In the genomic region with DNA sequence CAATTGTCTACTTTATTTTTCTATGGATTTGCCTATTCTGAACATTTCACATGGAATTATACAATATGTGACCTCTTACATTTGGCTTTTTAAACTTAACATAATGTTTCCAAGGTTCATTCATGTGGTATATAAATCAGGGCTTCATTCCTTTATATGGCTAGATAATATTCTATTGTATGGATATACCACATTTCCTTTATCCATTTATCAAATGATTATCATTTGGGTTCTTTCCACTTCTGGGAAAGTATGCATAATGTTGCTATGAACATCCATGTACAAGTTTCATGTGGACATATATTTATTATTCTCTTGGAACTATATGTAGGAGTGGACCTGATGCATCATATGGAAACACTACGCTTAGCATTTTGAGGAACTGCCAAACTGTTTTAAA, we compare ENCODE assay signal across 33 cellular contexts.
"Had no signal": no experiment of that assay in that cellular context is flagged by ENCODE, and none has a peak within 500 bp of the region (broad histone marks: within the 10 kb centered on the region; RNA-seq: fewer than 3 reads in every experiment).

No MANE protein-coding gene starts in this region.

- ATAC-seq: activated CD8-positive, alpha-beta T cell treated with anti-CD3 and anti-CD28 coated beads for 36 hours; activated naive CD4-positive, alpha-beta T cell treated with anti-CD3 and anti-CD28 coated beads, Interleukin-2, amount 50 U/mL, for 72 hours; activated T-cell treated with anti-CD3 and anti-CD28 coated beads, Interleukin-2, amount 50 U/mL, for 4 hours; activated T-cell treated with anti-CD3 and anti-CD28 coated beads, Interleukin-2, amount 50 U/mL, for 72 hours; activated T-helper 17 cell treated with anti-CD3 and anti-CD28 coated beads, Interleukin-2, amount 50 U/mL, for 72 hours; body of pancreas; T-cell; T-helper 17 cell had no signal

- H3K4me1 ChIP-seq: adrenal gland, body of pancreas had no signal

- H3K27me3 ChIP-seq: adrenal gland, body of pancreas, cardiac muscle cell had no signal

- DNase-seq: activated B cell treated with CpG ODN at 0.5 μM for 24 hours; activated CD4-positive, alpha-beta memory T cell treated with anti-CD3 and anti-CD28 coated beads for 36 hours; activated CD4-positive, alpha-beta T cell treated with anti-CD3 and anti-CD28 coated beads for 4 hours; activated CD4-positive, alpha-beta T cell treated with anti-CD3 and anti-CD28 coated beads, Interleukin-2, amount 10 ng/mL, durations not matched to agents 24 days and 14 days; activated CD4-positive, alpha-beta T cell treated with anti-CD3 and anti-CD28 coated beads, Interleukin-2, amount 50 U/mL, for 1 hour; activated CD4-positive, alpha-beta T cell treated with anti-CD3 and anti-CD28 coated beads, Interleukin-2, amount 50 U/mL, for 4 hours; activated CD4-positive, CD25-positive, alpha-beta regulatory T cell treated with anti-CD3 and anti-CD28 coated beads, Interleukin-2, amount 50 U/mL, for 72 hours; activated CD8-positive, alpha-beta memory T cell treated with anti-CD3 and anti-CD28 coated beads, Interleukin-2, amount 50 U/mL, for 4 hours; activated CD8-positive, alpha-beta T cell treated with anti-CD3 and anti-CD28 coated beads for 36 hours; activated effector memory CD4-positive, alpha-beta T cell treated with anti-CD3 and anti-CD28 coated beads, Interleukin-2, amount 50 U/mL, for 16 hours; activated gamma-delta T cell treated with Interleukin-2 at 50 U/mL for 16 hours; activated naive CD4-positive, alpha-beta T cell; activated naive CD4-positive, alpha-beta T cell treated with anti-CD3 and anti-CD28 coated beads for 36 hours; activated naive CD4-positive, alpha-beta T cell treated with anti-CD3 and anti-CD28 coated beads, Interleukin-2, amount 50 U/mL, for 16 hours; activated naive CD8-positive, alpha-beta T cell treated with anti-CD3 and anti-CD28 coated beads for 36 hours; activated T-cell treated with anti-CD3 and anti-CD28 coated beads for 4 hours; activated T-cell treated with anti-CD3 and anti-CD28 coated beads, Interleukin-2, amount 50 U/mL, for 1 hour; activated T-cell treated with anti-CD3 and anti-CD28 coated beads, Interleukin-2, amount 50 U/mL, for 4 hours; activated T-cell treated with anti-CD3 and anti-CD28 coated beads, Interleukin-2, amount 50 U/mL, for 72 hours; adrenal gland; aorta; body of pancreas; caudate nucleus; cerebellar nuclear complex; T-cell; T-helper 17 cell; T-helper 9 cell had no signal

- FAIRE-seq: bronchial epithelial cell, TTC549 had no signal

- H3K4me3 ChIP-seq: adrenal gland, body of pancreas, cardiac muscle cell had no signal

- H3K36me3 ChIP-seq: adrenal gland, cardiac muscle cell had no signal

- H3K27ac ChIP-seq: adrenal gland, body of pancreas, cardiac muscle cell, VCaP had no signal
